Comparison of ENCODE assay signal across 8 cellular contexts in the genomic region with DNA sequence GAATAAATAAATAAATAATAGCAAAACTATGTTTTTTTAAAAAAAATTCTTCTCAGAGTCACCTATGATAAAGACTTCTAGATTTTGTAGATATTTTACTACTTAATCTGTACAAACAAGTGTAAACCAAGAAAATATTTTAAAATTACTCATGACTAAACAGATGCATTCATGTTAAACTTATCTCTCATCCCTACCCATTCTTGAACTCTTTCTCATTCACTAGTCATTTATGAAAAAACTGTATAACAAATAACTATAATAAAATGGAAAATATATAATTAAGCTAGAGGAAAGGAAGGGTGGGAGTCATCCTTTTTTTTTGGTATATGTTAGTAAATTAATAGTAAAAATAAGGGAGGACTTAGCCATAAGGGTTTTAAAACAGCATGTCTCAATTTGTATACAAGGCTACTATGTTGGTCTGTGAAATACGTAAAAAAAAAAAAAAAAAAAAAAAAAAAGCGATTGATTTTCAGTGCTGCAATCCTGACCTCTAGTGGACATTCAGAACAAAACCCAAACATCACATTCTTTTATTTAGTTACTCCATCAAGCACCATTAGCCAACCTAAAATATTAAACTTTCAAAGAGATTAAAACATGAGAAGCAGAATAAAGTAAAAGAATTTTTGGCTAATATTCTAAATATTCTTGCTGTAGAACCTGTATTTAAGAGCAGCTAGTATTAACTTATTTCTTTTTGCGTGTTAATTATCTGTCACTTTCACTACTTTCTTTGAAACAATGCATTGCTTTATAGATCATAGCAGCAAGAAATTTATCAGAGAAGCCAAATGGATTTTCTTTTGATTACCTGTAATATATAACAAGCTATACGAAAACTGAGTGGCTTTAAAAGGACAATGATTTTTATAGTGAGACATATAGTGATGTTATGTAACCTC.
DNase-seq lines count a peak whose midpoint lies in the region; ATAC-seq, FAIRE-seq and TF ChIP-seq lines count a peak whose summit lies in the region.

No MANE protein-coding gene starts in this region.

- TF ChIP-seq CTCF in neural cell (IDR thresholded peaks at IDR 0.05; ENCODE audit: poor library complexity, severe bottlenecking): peak; percentile 75

- no peak overlapping the region for H3K27ac ChIP-seq in neural cell (ENCODE audit: low read length)

- no peaks in the 10 kb centered on the region for H3F3A ChIP-seq in neural cell (ENCODE audit: insufficient read depth, low read length, poor library complexity, severe bottlenecking)

- peak; percentile 74 for TF ChIP-seq RAD21 in neural cell (conservative IDR thresholded peaks at IDR 0.05)

- no peaks in the 10 kb centered on the region for H3K9me2 ChIP-seq in neural cell (ENCODE audit: insufficient read depth, low read length)

- peak; percentile 31 for DNase-seq in CMK (ENCODE audit: low read depth)
- peak; percentile 29 for DNase-seq in HTR-8/SVneo (ENCODE audit: insufficient read length, low spot score)
- peak; percentile 87 for DNase-seq in OCI-M1 (lab: John Stamatoyannopoulos, UW)
- no peak for DNase-seq in activated CD4-positive, alpha-beta T cell treated with anti-CD3 and anti-CD28 coated beads, Interleukin-2, amount 50 U/mL, for 48 hours

- FAIRE-seq in HTR-8/SVneo (lab: Jason Lieb, UNC) (no peak), endometrium (lab: Jason Lieb, UNC) (peak; percentile 92)

- H3K4me2 ChIP-seq in neural cell (ENCODE audit: low read length): no peak overlapping the region

- no peak for TF ChIP-seq EP300 in neural cell (conservative IDR thresholded peaks at IDR 0.05; ENCODE audit: poor library complexity, severe bottlenecking)

- no peaks in the 10 kb centered on the region for H3K9me3 ChIP-seq in neural cell (ENCODE audit: low read length)

- H3K36me3 ChIP-seq in neural cell (ENCODE audit: insufficient read depth, low read length): no peaks in the 10 kb centered on the region

- no peak overlapping the region for H2AFZ ChIP-seq in neural cell (ENCODE audit: low read depth, low read length)

- H3K27me3 ChIP-seq in neural cell (ENCODE audit: insufficient read depth, low read depth, low read length): no peaks in the 10 kb centered on the region

- H3K9ac ChIP-seq in neural cell (ENCODE audit: low read length): no peak overlapping the region

- ATAC-seq in GM21360 (IDR thresholded peaks at IDR 0.05; ENCODE audit: unreplicated experiment) (no peak), GM19452 (IDR thresholded peaks at IDR 0.05; ENCODE audit: unreplicated experiment) (no peak)

- no peaks in the 10 kb centered on the region for H3K79me2 ChIP-seq in neural cell (replicated peaks; ENCODE audit: insufficient read depth, low read length)

- H3K4me3 ChIP-seq in neural cell (ENCODE audit: low read length): no peak overlapping the region

- H4K20me1 ChIP-seq in neural cell (ENCODE audit: insufficient read depth): no peaks in the 10 kb centered on the region

TF ChIP-seq in neural cell, 6 proteins besides CTCF, POLR2A, EP300 and RAD21:
- TF ChIP-seq SMC3 (conservative IDR thresholded peaks at IDR 0.05; ENCODE audit: poor library complexity): peak; percentile 70
- TF ChIP-seq, protein P1, sequence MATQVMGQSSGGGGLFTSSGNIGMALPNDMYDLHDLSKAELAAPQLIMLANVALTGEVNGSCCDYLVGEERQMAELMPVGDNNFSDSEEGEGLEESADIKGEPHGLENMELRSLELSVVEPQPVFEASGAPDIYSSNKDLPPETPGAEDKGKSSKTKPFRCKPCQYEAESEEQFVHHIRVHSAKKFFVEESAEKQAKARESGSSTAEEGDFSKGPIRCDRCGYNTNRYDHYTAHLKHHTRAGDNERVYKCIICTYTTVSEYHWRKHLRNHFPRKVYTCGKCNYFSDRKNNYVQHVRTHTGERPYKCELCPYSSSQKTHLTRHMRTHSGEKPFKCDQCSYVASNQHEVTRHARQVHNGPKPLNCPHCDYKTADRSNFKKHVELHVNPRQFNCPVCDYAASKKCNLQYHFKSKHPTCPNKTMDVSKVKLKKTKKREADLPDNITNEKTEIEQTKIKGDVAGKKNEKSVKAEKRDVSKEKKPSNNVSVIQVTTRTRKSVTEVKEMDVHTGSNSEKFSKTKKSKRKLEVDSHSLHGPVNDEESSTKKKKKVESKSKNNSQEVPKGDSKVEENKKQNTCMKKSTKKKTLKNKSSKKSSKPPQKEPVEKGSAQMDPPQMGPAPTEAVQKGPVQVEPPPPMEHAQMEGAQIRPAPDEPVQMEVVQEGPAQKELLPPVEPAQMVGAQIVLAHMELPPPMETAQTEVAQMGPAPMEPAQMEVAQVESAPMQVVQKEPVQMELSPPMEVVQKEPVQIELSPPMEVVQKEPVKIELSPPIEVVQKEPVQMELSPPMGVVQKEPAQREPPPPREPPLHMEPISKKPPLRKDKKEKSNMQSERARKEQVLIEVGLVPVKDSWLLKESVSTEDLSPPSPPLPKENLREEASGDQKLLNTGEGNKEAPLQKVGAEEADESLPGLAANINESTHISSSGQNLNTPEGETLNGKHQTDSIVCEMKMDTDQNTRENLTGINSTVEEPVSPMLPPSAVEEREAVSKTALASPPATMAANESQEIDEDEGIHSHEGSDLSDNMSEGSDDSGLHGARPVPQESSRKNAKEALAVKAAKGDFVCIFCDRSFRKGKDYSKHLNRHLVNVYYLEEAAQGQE (IDR thresholded peaks at IDR 0.05; ENCODE audit: borderline replicate concordance): no peak

Comparison
In these comparisons a context has a peak if more than half of its experiments do, and no peak if none do; other contexts are left out.
1. DNase-seq: peak in CMK (single experiment), HTR-8/SVneo (single experiment) and OCI-M1 (single experiment); none in activated CD4-positive, alpha-beta T cell treated with anti-CD3 and anti-CD28 coated beads, Interleukin-2, amount 50 U/mL, for 48 hours (0 of 2).